In the genomic region with DNA sequence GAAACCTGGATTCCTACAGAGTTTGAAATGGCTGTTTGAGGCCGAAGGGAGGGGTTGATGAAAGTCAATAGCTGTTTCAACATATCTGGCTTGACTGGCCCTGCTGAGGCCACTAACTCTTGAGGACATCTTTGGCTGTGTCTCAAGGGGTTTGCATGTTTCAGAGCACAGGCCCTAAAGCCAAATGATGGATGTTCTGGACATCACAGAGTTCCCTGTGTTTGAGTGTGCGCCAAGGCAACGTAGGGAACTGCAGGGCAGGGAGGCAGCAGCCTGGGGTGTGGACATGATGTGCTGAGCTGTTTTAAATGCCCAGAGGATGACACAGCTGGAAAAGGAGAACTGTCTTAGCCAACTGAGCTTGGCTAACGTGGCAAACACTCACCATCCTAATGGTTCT, we compare ENCODE assay signal across 13 cellular contexts.
A peak's percentile ranks its signal among the peaks of the same experiment; 100 is the strongest.
DNase-seq lines count a peak whose midpoint lies in the region; ATAC-seq, FAIRE-seq and TF ChIP-seq lines count a peak whose summit lies in the region.
"Had no signal": no experiment of that assay in that cellular context is flagged by ENCODE, and none has a peak within 500 bp of the region (broad histone marks: within the 10 kb centered on the region; RNA-seq: fewer than 3 reads in every experiment).

No MANE protein-coding gene starts in this region.

- H3K4me3 ChIP-seq in cardiac fibroblast (replicated peaks in 1 of 2; ENCODE audit: low read depth in 2 of 2, low read length in 2 of 2) (no peak overlapping the region), lower lobe of right lung (no peak overlapping the region), tibial artery (no peak overlapping the region)

- H3K27me3 ChIP-seq in lower lobe of right lung (ENCODE audit: low read depth) (no peaks in the 10 kb centered on the region), tibial artery (no peaks in the 10 kb centered on the region)

- peak; percentile 9 for DNase-seq in NOMO-1 treated with DMSO at 0.1 percent for 48 hours (lab: John Stamatoyannopoulos, UW; ENCODE audit: unreplicated experiment)
- DNase-seq in NOMO-1 treated with dmso at 0.1 percent for 144 hours (lab: John Stamatoyannopoulos, UW; ENCODE audit: unreplicated experiment) = no peak
- DNase-seq in cardiac fibroblast (ENCODE audit: low read depth in 2 of 2) = peak; percentile 61 to 82
- DNase-seq in lower lobe of right lung = peak; percentile 71
- DNase-seq in tibial artery = peak; percentile 82 to 84
- DNase-seq in GM12892 (ENCODE audit: insufficient read length) = no peak
- DNase-seq in HT-29 (ENCODE audit: low spot score) = no peak
- DNase-seq in NCI-H2081 treated with DMSO at 0.1 percent for 48 hours (lab: John Stamatoyannopoulos, UW) = no peak
- DNase-seq: effector CD8-positive, alpha-beta T cell; KG1; left colon; stimulated activated naive CD8-positive, alpha-beta T cell treated with anti-CD3 and anti-CD28 coated beads, Interleukin-15, amount 100 ng/mL, for 72 hours had no signal

- H3K36me3 ChIP-seq in lower lobe of right lung (peaks cover 36% of the 10 kb centered on the region), tibial artery (peaks cover 7 to 33% (median 13%) of the 10 kb centered on the region in 3 donors)

- TF ChIP-seq POLR2A in GM12892 (IDR thresholded peaks at IDR 0.05; ENCODE audit: low read depth, low read length) = no peak

- intact Hi-C loops in lower lobe of right lung (cut with DNase I) (loop anchor here (10.0 kb wide), 1 partner anchor 85 kb away; no protein-coding TSS in a partner anchor), tibial artery (cut with DNase I; ENCODE audit: low total_unique reads) (no loop called here)

- H3K4me1 ChIP-seq in lower lobe of right lung = peaks cover 43% of the 10 kb centered on the region
- H3K4me1 ChIP-seq in tibial artery = peaks cover 0 to 33% (median 2%) of the 10 kb centered on the region in 4 donors

- H3K27ac ChIP-seq in lower lobe of right lung (peak overlapping the region; percentile 53), tibial artery (peak overlapping the region in 1 of 2 donors; percentile 15)
- H3K27ac ChIP-seq: 22Rv1 had no signal

- no peak for FAIRE-seq in GM12892 (lab: Jason Lieb, UNC)

- ATAC-seq in lower lobe of right lung = peak; percentile 80 to 91
- ATAC-seq: left colon; stimulated activated naive CD8-positive, alpha-beta T cell treated with anti-CD3 and anti-CD28 coated beads, Interleukin-15, amount 100 ng/mL, for 72 hours had no signal

- no peak for TF ChIP-seq CTCF in cardiac fibroblast (IDR thresholded peaks at IDR 0.05; ENCODE audit: low read depth, low read length)
- TF ChIP-seq CTCF in lower lobe of right lung (IDR thresholded peaks at IDR 0.05) = no peak
- no peak for TF ChIP-seq CTCF in tibial artery (IDR thresholded peaks at IDR 0.05)

- H3K9me3 ChIP-seq in lower lobe of right lung = no peaks in the 10 kb centered on the region
- H3K9me3 ChIP-seq in tibial artery = no peaks in the 10 kb centered on the region

Comparison
In these comparisons a context has a peak if more than half of its experiments do, and no peak if none do; other contexts are left out.
1. DNase-seq: peak in NOMO-1 treated with DMSO at 0.1 percent for 48 hours (single experiment), cardiac fibroblast (2 of 2), lower lobe of right lung (single experiment) and tibial artery (2 of 2); none in NOMO-1 treated with dmso at 0.1 percent for 144 hours (single experiment), GM12892 (single experiment), HT-29 (single experiment) and NCI-H2081 treated with DMSO at 0.1 percent for 48 hours (single experiment).